ENCODE assay signal across 9 cellular contexts in genomic region chr1:17440827-17441168, GRCh38. TPM values are rescaled to one million over a fixed set of nuclear protein-coding genes. Genes with fewer than 3 reads are reported as not detected.
DNase-seq lines count a peak whose midpoint lies in the region; ATAC-seq and TF ChIP-seq lines count a peak whose summit lies in the region.
"Had no signal": no experiment of that assay in that cellular context is flagged by ENCODE, and none has a peak within 500 bp of the region (broad histone marks: within the 10 kb centered on the region; RNA-seq: fewer than 3 reads in every experiment).

No MANE protein-coding gene starts in this region.

- no peak overlapping the region for H2AFZ ChIP-seq in OCI-LY3 (ENCODE audit: low read depth, low read length)

- H3K9me3 ChIP-seq in OCI-LY3 (ENCODE audit: insufficient read depth, low read length) (no peaks in the 10 kb centered on the region), breast epithelium (no peaks in the 10 kb centered on the region)

- CTCF ChIA-PET in Calu3 (lab: Charles Lee) = no interaction called here

- H3K79me2 ChIP-seq in OCI-LY3 (ENCODE audit: low read length) = peaks cover 37% of the 10 kb centered on the region

- DNase-seq in Calu3 = no peak
- no peak for DNase-seq in breast epithelium (ENCODE audit: low spot score in 2 of 2)
- DNase-seq in natural killer cell = no peak
- DNase-seq in DMS 273 (lab: John Stamatoyannopoulos, UW; ENCODE audit: unreplicated experiment) = no peak
- DNase-seq in HK-2 (ENCODE audit: unreplicated experiment) = no peak
- DNase-seq: NCI-H187 treated with DMSO at 0.1 percent for 48 hours had no signal

- peak overlapping the region; percentile 35 for H3K4me2 ChIP-seq in OCI-LY3 (ENCODE audit: low read length)

- H3K4me3 Mint-ChIP-seq in Calu3 (ENCODE audit: low read depth, unreplicated experiment) (peak overlapping the region; percentile 83), natural killer cell (peak overlapping the region; percentile 67)

- H3K27ac Mint-ChIP-seq in Calu3 (ENCODE audit: unreplicated experiment) = peak overlapping the region; percentile 94
- H3K27ac Mint-ChIP-seq in natural killer cell = no peak overlapping the region

- H4K20me1 ChIP-seq in OCI-LY3 (ENCODE audit: insufficient read depth, low read length) = peaks cover 16% of the 10 kb centered on the region

- H3K4me1 ChIP-seq in OCI-LY3 (ENCODE audit: low read length) = peaks cover 33% of the 10 kb centered on the region
- peaks cover 0 to 28% of the 10 kb centered on the region in 2 donors for H3K4me1 ChIP-seq in breast epithelium

- H3K27me3 Mint-ChIP-seq in Calu3 (ENCODE audit: unreplicated experiment) = no peaks in the 10 kb centered on the region
- peaks cover 7 to 22% of the 10 kb centered on the region in 2 donors for H3K27me3 Mint-ChIP-seq in natural killer cell (ENCODE audit: low read depth in 2 of 2)

- no peak overlapping the region for H3K9ac ChIP-seq in OCI-LY3 (ENCODE audit: low read length)

- no TSS peak for BruUV-seq in Calu3 (replicated peaks; lab: Mats Ljungman, UMichigan)

- TF ChIP-seq POLR2A in breast epithelium (IDR thresholded peaks at IDR 0.05) = no peak

- H3K36me3 ChIP-seq in OCI-LY3 (replicated peaks; ENCODE audit: low read depth, low read length) (peaks cover 11% of the 10 kb centered on the region), breast epithelium (no peaks in the 10 kb centered on the region)

- H3K4me1 Mint-ChIP-seq in Calu3 (ENCODE audit: low read depth, unreplicated experiment) = peaks cover 19% of the 10 kb centered on the region
- H3K4me1 Mint-ChIP-seq in natural killer cell = peaks cover 11 to 26% of the 10 kb centered on the region in 2 donors

- H3K27me3 ChIP-seq in OCI-LY3 (ENCODE audit: low read depth, low read length) (peaks cover 11% of the 10 kb centered on the region; the same call in 1 of the 2 replicates), breast epithelium (no peaks in the 10 kb centered on the region)

- H3K27ac ChIP-seq in OCI-LY3 (ENCODE audit: low read length) = no peak overlapping the region
- H3K27ac ChIP-seq in breast epithelium = peak overlapping the region; percentile 78 to 82

- TF ChIP-seq CTCF in Calu3 (IDR thresholded peaks at IDR 0.05; ENCODE audit: unreplicated experiment) (no peak), OCI-LY3 (IDR thresholded peaks at IDR 0.05; ENCODE audit: low read depth, low read length) (no peak), breast epithelium (IDR thresholded peaks at IDR 0.05) (no peak), natural killer cell (IDR thresholded peaks at IDR 0.05) (no peak)

- H3K4me3 ChIP-seq in OCI-LY3 (ENCODE audit: low read length) (no peak overlapping the region), breast epithelium (peak overlapping the region in 1 of 3 donors; percentile 86)

- H3K9me3 Mint-ChIP-seq in Calu3 (ENCODE audit: low read depth, unreplicated experiment) (no peaks in the 10 kb centered on the region), natural killer cell (no peaks in the 10 kb centered on the region)

- intact Hi-C loops in Calu3 (cut with micrococcal nuclease; ENCODE audit: unreplicated experiment) (no loop called here), breast epithelium (cut with DNase I; ENCODE audit: low total_unique reads) (no loop called here), natural killer cell (cut with micrococcal nuclease) (loop anchor here (1.0 kb wide), 1 partner anchor 20 kb away; no protein-coding TSS in a partner anchor)

- no peak for ATAC-seq in natural killer cell
- ATAC-seq in HG03354 (IDR thresholded peaks at IDR 0.05; ENCODE audit: poor library complexity, severe bottlenecking, unreplicated experiment) = no peak
- ATAC-seq in GM21390 (IDR thresholded peaks at IDR 0.05; ENCODE audit: unreplicated experiment) = no peak

- H3K36me3 Mint-ChIP-seq in Calu3 (ENCODE audit: insufficient read depth, unreplicated experiment) (peaks cover 35% of the 10 kb centered on the region), natural killer cell (no peaks in the 10 kb centered on the region)

RNA-seq across cellular contexts. Expression of gene RCC2, which starts 1.3 kb away (rescaled TPM):
- total RNA-seq in Calu3 (2022) = 107 and 113 TPM in 2 replicates
- 10 to 100 TPM; 21.1 to 39.0 (median 33.2) TPM for total RNA-seq in breast epithelium
- total RNA-seq in natural killer cell = 10 to 100 TPM; 55.2 to 76.8 (median 73.2) TPM
